In the genomic region with DNA sequence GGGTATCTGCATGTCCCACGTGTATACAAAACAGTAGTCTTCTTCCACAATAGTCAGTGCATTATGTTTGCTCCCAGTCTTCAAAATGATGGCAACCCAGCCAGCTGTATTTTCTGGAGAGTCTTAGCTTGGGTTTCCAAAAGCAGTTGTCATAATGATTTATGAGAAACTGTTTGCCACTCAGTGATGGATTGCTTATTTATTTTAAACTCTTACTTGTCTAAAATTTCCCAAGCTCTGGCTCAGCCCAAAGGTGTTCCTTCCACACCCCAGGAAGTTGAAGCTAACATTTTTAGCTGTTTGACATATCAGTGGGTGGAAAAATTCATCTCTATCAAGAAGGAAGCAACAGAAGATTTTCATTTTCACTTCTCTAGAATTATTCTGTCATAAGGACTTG, we compare ENCODE assay signal across 1 cellular context.
TF ChIP-seq lines count a peak whose summit lies in the region.

No MANE protein-coding gene starts in this region.

TF ChIP-seq in IMR-90, 13 proteins besides CTCF, POLR2A, EP300 and RAD21:
- no peak for TF ChIP-seq RFX5 (IDR thresholded peaks at IDR 0.05; ENCODE audit: low read depth, low read length)
- TF ChIP-seq SMC3 (IDR thresholded peaks at IDR 0.05; ENCODE audit: low read depth, low read length): no peak
